Comparison of ENCODE assay signal across 8 cellular contexts in genomic region chr15:45457641-45458539, GRCh38.
A peak's percentile ranks its signal among the peaks of the same experiment; 100 is the strongest.
DNase-seq lines count a peak whose midpoint lies in the region; ATAC-seq, FAIRE-seq and TF ChIP-seq lines count a peak whose summit lies in the region.

No MANE protein-coding gene starts in this region.

- H3K36me3 Mint-ChIP-seq in T-helper 2 cell treated with Interferon-gamma antibody and Interleukin-4, amounts not matched to agents 5 μg/mL and 100 μg/mL, for 36 hours (ENCODE audit: low read depth) = no peaks in the 10 kb centered on the region
- peaks cover 3% of the 10 kb centered on the region for H3K36me3 Mint-ChIP-seq in astrocyte (ENCODE audit: low read depth, unreplicated experiment)

- intact Hi-C loops in sigmoid colon (cut with DNase I) = loop anchor here (1.0 to 5.0 kb wide), 4 partner anchors 65 to 291 kb away; partner anchors contain the start of gene SLC30A4

- no peaks in the 10 kb centered on the region for H3K27me3 ChIP-seq in astrocyte (ENCODE audit: insufficient read depth, low read length)
- no peaks in the 10 kb centered on the region for H3K27me3 ChIP-seq in hepatocyte
- no peaks in the 10 kb centered on the region for H3K27me3 ChIP-seq in sigmoid colon

- peak overlapping the region; percentile 38 for H2AFZ ChIP-seq in astrocyte (ENCODE audit: low read depth, low read length)
- peak overlapping the region; percentile 95 for H2AFZ ChIP-seq in hepatocyte

- TF ChIP-seq CTCF in GM10266 (IDR thresholded peaks at IDR 0.05; ENCODE audit: control insufficient read depth, insufficient read depth, low read depth, missing control alignments) = peak; percentile 72
- TF ChIP-seq CTCF in astrocyte (IDR thresholded peaks at IDR 0.05; ENCODE audit: insufficient read depth, low read depth, low read length) = peak; percentile 64
- peak; percentile 63 for TF ChIP-seq CTCF in hepatocyte (IDR thresholded peaks at IDR 0.05; ENCODE audit: poor library complexity)
- peak; percentile 51 to 89 (median 84) for TF ChIP-seq CTCF in sigmoid colon (IDR thresholded peaks at IDR 0.05)

- 13% methylated on average over 17 of the region's 17 CpGs for WGBS in hepatocyte (ENCODE audit: low lambda C conversion rate, missing lambda C conversion rate)
- WGBS in sigmoid colon, 2 donors = 4 to 9% methylated on average over 17 of the region's 17 CpGs

- DNase-seq in GM10266 (ENCODE audit: extremely low spot score) = peak; percentile 76
- peak; percentile 91 for DNase-seq in NCI-H1436 (lab: John Stamatoyannopoulos, UW)
- DNase-seq in T-helper 2 cell treated with Interferon-gamma antibody and Interleukin-4, amounts not matched to agents 5 μg/mL and 100 μg/mL, for 36 hours (ENCODE audit: low spot score) = peak; percentile 76
- DNase-seq in astrocyte (ENCODE audit: low read depth) = peak; percentile 41
- peak; percentile 91 for DNase-seq in hepatocyte (ENCODE audit: low spot score)
- DNase-seq in sigmoid colon = peak; percentile 78

- H3K4me1 ChIP-seq in astrocyte (ENCODE audit: insufficient read depth, low read length) = peaks cover 37% of the 10 kb centered on the region
- H3K4me1 ChIP-seq in hepatocyte (ENCODE audit: insufficient read depth) = peaks cover 13% of the 10 kb centered on the region
- H3K4me1 ChIP-seq in sigmoid colon = peaks cover 0 to 18% (median 14%) of the 10 kb centered on the region in 4 donors

- H3K27ac ChIP-seq in astrocyte (ENCODE audit: low read depth, low read length) = peak overlapping the region; percentile 93
- H3K27ac ChIP-seq in hepatocyte = peak overlapping the region; percentile 77
- peak overlapping the region; percentile 79 to 82 (median 80) for H3K27ac ChIP-seq in sigmoid colon

- FAIRE-seq in astrocyte (lab: Jason Lieb, UNC) = no peak

- TF ChIP-seq EP300 in sigmoid colon (IDR thresholded peaks at IDR 0.05) = no peak

- peaks cover 1% of the 10 kb centered on the region for H3K27me3 Mint-ChIP-seq in T-helper 2 cell treated with Interferon-gamma antibody and Interleukin-4, amounts not matched to agents 5 μg/mL and 100 μg/mL, for 36 hours (ENCODE audit: low read depth)
- peaks cover 2% of the 10 kb centered on the region for H3K27me3 Mint-ChIP-seq in astrocyte (ENCODE audit: low read depth, unreplicated experiment)

- peaks cover 48% of the 10 kb centered on the region for H3K4me1 Mint-ChIP-seq in T-helper 2 cell treated with Interferon-gamma antibody and Interleukin-4, amounts not matched to agents 5 μg/mL and 100 μg/mL, for 36 hours (ENCODE audit: low read depth)
- peaks cover 29% of the 10 kb centered on the region for H3K4me1 Mint-ChIP-seq in astrocyte (ENCODE audit: low read depth, unreplicated experiment)

- H3K9me3 ChIP-seq in astrocyte (ENCODE audit: insufficient read depth, low read depth, low read length) (no peaks in the 10 kb centered on the region), hepatocyte (ENCODE audit: low read depth) (no peaks in the 10 kb centered on the region), sigmoid colon (no peaks in the 10 kb centered on the region)

- H3K79me2 ChIP-seq in astrocyte (ENCODE audit: insufficient read depth, low read length) = no peaks in the 10 kb centered on the region
- H3K79me2 ChIP-seq in hepatocyte = no peaks in the 10 kb centered on the region

- no peaks in the 10 kb centered on the region for H3K9me3 Mint-ChIP-seq in T-helper 2 cell treated with Interferon-gamma antibody and Interleukin-4, amounts not matched to agents 5 μg/mL and 100 μg/mL, for 36 hours
- peaks cover 7% of the 10 kb centered on the region for H3K9me3 Mint-ChIP-seq in astrocyte (ENCODE audit: unreplicated experiment)

- H3K4me3 Mint-ChIP-seq in T-helper 2 cell treated with Interferon-gamma antibody and Interleukin-4, amounts not matched to agents 5 μg/mL and 100 μg/mL, for 36 hours = peak overlapping the region; percentile 87
- peak overlapping the region; percentile 82 for H3K4me3 Mint-ChIP-seq in astrocyte (ENCODE audit: unreplicated experiment)

- H3K36me3 ChIP-seq in astrocyte (ENCODE audit: insufficient read depth, low read length) (no peaks in the 10 kb centered on the region), hepatocyte (replicated peaks; ENCODE audit: insufficient read depth, low read depth) (no peaks in the 10 kb centered on the region), sigmoid colon (no peaks in the 10 kb centered on the region)

- TF ChIP-seq POLR2A in sigmoid colon (IDR thresholded peaks at IDR 0.05) = no peak

- peak overlapping the region; percentile 62 for H3K4me3 ChIP-seq in astrocyte (ENCODE audit: insufficient read depth, low read depth, low read length)
- H3K4me3 ChIP-seq in hepatocyte = peak overlapping the region; percentile 35
- peak overlapping the region; percentile 30 to 52 (median 48) for H3K4me3 ChIP-seq in sigmoid colon

- H3K9ac ChIP-seq in astrocyte (ENCODE audit: low read length) = peak overlapping the region; percentile 75

- peak overlapping the region; percentile 80 for H3K27ac Mint-ChIP-seq in T-helper 2 cell treated with Interferon-gamma antibody and Interleukin-4, amounts not matched to agents 5 μg/mL and 100 μg/mL, for 36 hours
- H3K27ac Mint-ChIP-seq in astrocyte (ENCODE audit: unreplicated experiment) = peak overlapping the region; percentile 100

- no peaks in the 10 kb centered on the region for H4K20me1 ChIP-seq in astrocyte (ENCODE audit: insufficient read depth, low read length)
- no peaks in the 10 kb centered on the region for H4K20me1 ChIP-seq in hepatocyte (ENCODE audit: insufficient read depth, poor library complexity, severe bottlenecking)

- peak; percentile 62 for ATAC-seq in HG02798 (IDR thresholded peaks at IDR 0.05; ENCODE audit: poor library complexity, unreplicated experiment)
- no peak for ATAC-seq in GM18520 (IDR thresholded peaks at IDR 0.05; ENCODE audit: unreplicated experiment)

- H3K4me2 ChIP-seq in astrocyte (ENCODE audit: low read length) = peak overlapping the region; percentile 93
- peak overlapping the region; percentile 88 for H3K4me2 ChIP-seq in hepatocyte

- no peaks in the 10 kb centered on the region for H3K9me2 ChIP-seq in hepatocyte (replicated peaks; ENCODE audit: insufficient read depth)

Comparison
In these comparisons a context has a peak if more than half of its experiments do, and no peak if none do; other contexts are left out.
1. DNase-seq: peak in every context shown above with its lines; median percentile 91 in NCI-H1436; 91 in hepatocyte; 78 in sigmoid colon; 76 in GM10266; 76 in T-helper 2 cell treated with Interferon-gamma antibody and Interleukin-4, amounts not matched to agents 5 μg/mL and 100 μg/mL, for 36 hours; 41 in astrocyte.